ENCODE assay signal across 8 cellular contexts in genomic region chr6:26270903-26271639, GRCh38.
DNase-seq lines count a peak whose midpoint lies in the region; ATAC-seq, FAIRE-seq and TF ChIP-seq lines count a peak whose summit lies in the region.

No MANE protein-coding gene starts in this region.

- H2BK15ac ChIP-seq in H1 (ENCODE audit: low read length) = no peak overlapping the region
- no peak overlapping the region for H2BK15ac ChIP-seq in mesendoderm (replicated peaks; ENCODE audit: low read depth)

- H3K14ac ChIP-seq in H1 (ENCODE audit: insufficient read length) = no peak overlapping the region

- H3K9ac ChIP-seq in H1 (replicated peaks in 1 of 4; ENCODE audit: extremely low read depth in 1 of 4, low read depth in 3 of 4, low read length in 3 of 4) (peak overlapping the region; percentile 75 to 96 (median 93)), mesendoderm (ENCODE audit: low read length) (peak overlapping the region; percentile 100)

- H3K18ac ChIP-seq in H1 (ENCODE audit: extremely low read depth, low read length) (peak overlapping the region; percentile 86), mesendoderm (ENCODE audit: low read length) (peak overlapping the region; percentile 86)

- peak overlapping the region; percentile 82; the same call in 1 of the 2 replicates for H2BK12ac ChIP-seq in H1 (ENCODE audit: low read depth, low read length)

- H4K91ac ChIP-seq in H1 (replicated peaks; ENCODE audit: insufficient read length, low read length) = peak overlapping the region; percentile 25

- no peak overlapping the region for H2AFZ ChIP-seq in H1 (ENCODE audit: low read length)

- ATAC-seq in HG02970 (IDR thresholded peaks at IDR 0.05; ENCODE audit: low FRiP score, unreplicated experiment) = peak; percentile 38

- H3K27ac ChIP-seq in H1 (ENCODE audit: low read depth, low read length) = peak overlapping the region; percentile 93
- H3K27ac ChIP-seq in mesendoderm (ENCODE audit: low read depth, low read length) = peak overlapping the region; percentile 79

- H4K5ac ChIP-seq in H1 (ENCODE audit: insufficient read length, low read depth, low read length) (peak overlapping the region; percentile 77), mesendoderm (ENCODE audit: low read length) (peak overlapping the region; percentile 68)

- H2BK5ac ChIP-seq in H1 (ENCODE audit: low read depth, low read length) = peak overlapping the region; percentile 98
- H2BK5ac ChIP-seq in mesendoderm (ENCODE audit: low read length) = peak overlapping the region; percentile 98

- H3K36me3 ChIP-seq in H1 (ENCODE audit: control insufficient read depth in 2 of 4, insufficient read depth in 4 of 4, low read length in 3 of 4) (no peaks in the 10 kb centered on the region), mesendoderm (ENCODE audit: control insufficient read depth, insufficient read depth, low read length) (no peaks in the 10 kb centered on the region)

- H3K79me2 ChIP-seq in H1 (ENCODE audit: control insufficient read depth in 1 of 2, insufficient read depth in 2 of 2, low read length in 2 of 2) (peaks cover 0 to 16% of the 10 kb centered on the region in 2 experiments; a peak in 2 of 4 replicates), mesendoderm (ENCODE audit: control insufficient read depth, insufficient read depth, low read length) (no peaks in the 10 kb centered on the region)

- no peaks in the 10 kb centered on the region for H3K9me3 ChIP-seq in H1 (ENCODE audit: insufficient read depth in 2 of 2, low read depth in 1 of 2, low read length in 1 of 2)

- peak; percentile 70 for FAIRE-seq in H1 (lab: Jason Lieb, UNC)

- H4K20me1 ChIP-seq in H1 (replicated peaks in 1 of 2; ENCODE audit: control insufficient read depth in 1 of 2, insufficient read depth in 2 of 2, low read length in 2 of 2) = peaks cover 3% of the 10 kb centered on the region in 2 experiments

- peak; percentile 98 for DNase-seq in NCI-H748 (lab: John Stamatoyannopoulos, UW; ENCODE audit: unreplicated experiment)
- DNase-seq in activated CD8-positive, alpha-beta memory T cell treated with anti-CD3 and anti-CD28 coated beads for 4 hours (ENCODE audit: low read depth in 2 of 2) = peak; percentile 54 to 61
- DNase-seq in H1 (ENCODE audit: low read depth in 1 of 2, low spot score in 2 of 2) = peak in 1 of 2 experiments; percentile 85
- DNase-seq in mesendoderm = peak; percentile 98
- peak; percentile 47 for DNase-seq in stimulated activated CD8-positive, alpha-beta memory T cell treated with anti-CD3 and anti-CD28 coated beads, Interleukin-4, amount 100 ng/mL, for 24 hours (ENCODE audit: low read depth)
- DNase-seq in HuH-7.5 (ENCODE audit: low spot score) = no peak

- H2BK120ac ChIP-seq in H1 (replicated peaks; ENCODE audit: low read depth, low read length) (peak overlapping the region; percentile 81), mesendoderm (ENCODE audit: low read depth, low read length) (peak overlapping the region; percentile 64)

- H3K79me1 ChIP-seq in H1 (ENCODE audit: low read depth, low read length) (no peaks in the 10 kb centered on the region), mesendoderm (ENCODE audit: low read length) (no peaks in the 10 kb centered on the region)

- H2AK5ac ChIP-seq in H1 (ENCODE audit: low read depth, low read length) = no peak overlapping the region
- H2AK5ac ChIP-seq in mesendoderm (ENCODE audit: low read length) = peak overlapping the region; percentile 95

- no peak for TF ChIP-seq CTCF in H1 (IDR thresholded peaks at IDR 0.05; ENCODE audit: control extremely low read depth in 1 of 3, insufficient read depth in 1 of 3, low read depth in 1 of 3, low read length in 3 of 3)

- TF ChIP-seq EP300 in H1 (IDR thresholded peaks at IDR 0.05; ENCODE audit: borderline replicate concordance in 1 of 2, low read depth in 2 of 2, low read length in 2 of 2) = no peak

- H3K4ac ChIP-seq in H1 (replicated peaks; ENCODE audit: insufficient read length, low read depth, low read length) (no peak overlapping the region), mesendoderm (ENCODE audit: low read depth, low read length) (peak overlapping the region; percentile 93)

- CTCF ChIA-PET in H1 (lab: Charles Lee; ENCODE audit: partially characterized antibody) = interaction anchor here (1.0 to 10.3 kb wide), 6 partner anchors 12 to 34 kb away, joined by 3 to 93 read pairs (median 4); a partner anchor contains a TSS

- no peak overlapping the region for H4K8ac ChIP-seq in H1 (ENCODE audit: extremely low read depth, insufficient read depth, low read length)
- peak overlapping the region; percentile 77 for H4K8ac ChIP-seq in mesendoderm (ENCODE audit: low read depth, low read length)

- 1% methylated on average over 47 of the region's 47 CpGs; no CpG with 5 or more reads in 1 of the 2 experiments for WGBS in H1 (ENCODE audit: extremely low coverage in 1 of 2, insufficient coverage in 1 of 2, insufficient read length in 1 of 2, insufficient replicate concordance in 2 of 2, low coverage in 1 of 2, low lambda C conversion rate in 2 of 2, missing lambda C conversion rate in 1 of 2), 2 experiments
- WGBS in mesendoderm (ENCODE audit: extremely low coverage, insufficient coverage, low lambda C conversion rate) = no CpG with 5 or more reads among the region's 47 CpGs

- H3K23me2 ChIP-seq in H1 (ENCODE audit: low read depth, low read length) = peaks cover 4% of the 10 kb centered on the region

- H2BK20ac ChIP-seq in H1 (ENCODE audit: low read length) = no peak overlapping the region

- H3K23ac ChIP-seq in H1 (ENCODE audit: insufficient read length) (no peak overlapping the region), mesendoderm (ENCODE audit: low read length) (no peak overlapping the region)

- H3K56ac ChIP-seq in H1 (replicated peaks; ENCODE audit: insufficient read length, low read depth, low read length) = peak overlapping the region; percentile 81
- peak overlapping the region; percentile 99 for H3K56ac ChIP-seq in mesendoderm (ENCODE audit: low read length)

- POLR2A ChIA-PET in H1 (lab: Charles Lee; ENCODE audit: partially characterized antibody) = interaction anchor here (1.0 to 25.5 kb wide), 43 partner anchors 7 to 1623 kb away, joined by 3 to 758 read pairs (median 8); a partner anchor contains a TSS

- no peak for TF ChIP-seq RAD21 in H1 (IDR thresholded peaks at IDR 0.05 in 1 of 2, conservative IDR thresholded peaks at IDR 0.05 in 1 of 2; ENCODE audit: low read depth in 2 of 2, low read length in 2 of 2)

- no peaks in the 10 kb centered on the region for H3K27me3 ChIP-seq in H1 (replicated peaks in 1 of 4; ENCODE audit: control insufficient read depth in 3 of 4, extremely low read depth in 1 of 4, insufficient read depth in 3 of 4, low read length in 3 of 4)
- no peaks in the 10 kb centered on the region for H3K27me3 ChIP-seq in mesendoderm (ENCODE audit: insufficient read depth, low read length, poor library complexity)

- H3K4me3 ChIP-seq in H1 (ENCODE audit: extremely low read depth in 1 of 4, insufficient read depth in 2 of 4, low read depth in 3 of 4, low read length in 4 of 4) (peak overlapping the region; percentile 73 to 97 (median 88)), mesendoderm (ENCODE audit: low read length) (peak overlapping the region; percentile 92)

- H3K4me1 ChIP-seq in H1 (replicated peaks in 1 of 4; ENCODE audit: control insufficient read depth in 3 of 4, insufficient read depth in 4 of 4, low read length in 3 of 4) (peaks cover 0 to 10% (median 4%) of the 10 kb centered on the region in 4 experiments; a peak in 4 of 7 replicates), mesendoderm (ENCODE audit: control insufficient read depth, low read depth, low read length) (no peaks in the 10 kb centered on the region)

- H3K4me2 ChIP-seq in H1 (ENCODE audit: insufficient read depth in 1 of 2, low read depth in 2 of 2, low read length in 2 of 2) (peak overlapping the region; percentile 83 to 84), mesendoderm (ENCODE audit: low read length) (peak overlapping the region; percentile 80)

- peak; percentile 99 for TF ChIP-seq POLR2A in GM15510 (IDR thresholded peaks at IDR 0.05; ENCODE audit: borderline replicate concordance, extremely low read depth, insufficient read length)
- TF ChIP-seq POLR2A in H1 (IDR thresholded peaks at IDR 0.05; ENCODE audit: control extremely low read depth in 1 of 2, low read depth in 2 of 2, low read length in 2 of 2) = peak; percentile 94 to 100
